In the genomic region with DNA sequence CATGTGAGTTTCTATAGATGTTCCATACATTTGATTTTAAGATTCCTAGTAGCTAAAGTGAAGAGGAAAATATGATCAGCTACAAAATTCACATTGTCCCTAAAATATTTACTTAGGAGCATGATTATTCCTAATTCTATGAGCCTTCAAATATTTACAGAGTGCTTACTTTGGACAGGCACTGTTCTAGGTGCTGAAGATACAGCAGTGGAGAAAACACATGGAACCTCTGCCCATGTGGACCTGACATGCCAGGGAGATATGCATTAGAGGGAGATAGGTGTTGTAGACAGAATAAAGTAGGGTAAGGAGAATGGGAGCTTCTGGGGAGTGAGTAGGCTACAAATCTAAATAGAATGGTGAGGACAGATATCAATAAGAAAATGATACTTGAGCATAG, we compare ENCODE assay signal across 9 cellular contexts.
"Had no signal": no experiment of that assay in that cellular context is flagged by ENCODE, and none has a peak within 500 bp of the region (broad histone marks: within the 10 kb centered on the region; RNA-seq: fewer than 3 reads in every experiment).

No MANE protein-coding gene starts in this region.

- H3K4me2 ChIP-seq: KMS-11 had no signal

- H3K4me3 Mint-ChIP-seq: IgD-negative memory B cell had no signal

- H3K27ac Mint-ChIP-seq: IgD-negative memory B cell had no signal

- DNase-seq: IMR-90, KBM-7, KG1 had no signal

- H3K9ac ChIP-seq: KMS-11 had no signal

- H3K27ac ChIP-seq: HL-60, KMS-11 had no signal

- H3K27me3 Mint-ChIP-seq: IgD-negative memory B cell had no signal

- H3K4me3 ChIP-seq: K562 had no signal

- FAIRE-seq: HepG2, HTR-8/SVneo, K562 had no signal

- ATAC-seq: HepG2, K562 had no signal
